Comparison of ENCODE assay signal across 22 cellular contexts in the genomic region with DNA sequence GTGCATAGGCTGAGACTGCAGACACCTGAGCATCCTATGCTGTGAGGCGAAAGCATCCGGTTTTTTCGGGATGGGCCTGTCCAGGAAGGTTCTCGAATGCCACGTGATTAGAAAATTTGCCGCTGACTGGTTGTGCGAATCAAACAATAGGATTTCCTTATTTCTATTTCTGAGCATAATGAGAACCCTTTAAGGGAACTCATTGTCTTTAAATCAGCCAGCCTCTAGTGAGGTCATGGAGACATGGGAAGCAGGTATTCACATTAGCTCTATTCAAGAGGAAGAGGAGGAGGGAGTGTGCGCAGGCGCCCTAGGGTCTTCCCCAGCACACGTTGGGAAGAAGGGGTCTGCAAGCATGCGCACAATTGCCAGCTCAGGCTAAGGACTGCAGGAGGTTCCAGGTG. TPM values are rescaled to one million over a fixed set of nuclear protein-coding genes. Genes with fewer than 3 reads are reported as not detected.
DNase-seq lines count a peak whose midpoint lies in the region; ATAC-seq lines count a peak whose summit lies in the region.
"Had no signal": no experiment of that assay in that cellular context is flagged by ENCODE, and none has a peak within 500 bp of the region (broad histone marks: within the 10 kb centered on the region; RNA-seq: fewer than 3 reads in every experiment).

No MANE protein-coding gene starts in this region.

- peaks cover 48% of the 10 kb centered on the region for H3K4me1 Mint-ChIP-seq in activated CD4-positive, alpha-beta T cell treated with anti-CD3 and anti-CD28 coated beads for 36 hours
- peaks cover 86% of the 10 kb centered on the region for H3K4me1 Mint-ChIP-seq in activated T-helper 1 cell treated with anti-CD3 and anti-CD28 coated beads, Interleukin-12 subunit alpha, Interleukin-12 subunit beta, Interleukin-2, Interleukin-4 antibody, amounts not matched to agents 30 ng/mL and 10 ng/mL and 1 ng/mL, durations not matched to agents 14 hours and 24 hours and 36 hours (ENCODE audit: low read depth)
- peaks cover 70% of the 10 kb centered on the region for H3K4me1 Mint-ChIP-seq in stimulated activated effector memory CD8-positive, alpha-beta T cell treated with anti-CD3 and anti-CD28 coated beads, Interleukin-12 subunit alpha, Interleukin-12 subunit beta, amount 100 ng/mL, for 72 hours
- H3K4me1 Mint-ChIP-seq: endodermal cell had no signal

- no peak for ATAC-seq in activated CD4-positive, alpha-beta T cell treated with anti-CD3 and anti-CD28 coated beads for 36 hours
- peak; percentile 66 for ATAC-seq in left ventricle myocardium superior
- ATAC-seq in stimulated activated effector memory CD8-positive, alpha-beta T cell treated with anti-CD3 and anti-CD28 coated beads, Interleukin-12 subunit alpha, Interleukin-12 subunit beta, amount 100 ng/mL, for 72 hours = no peak
- ATAC-seq in HG02973 (IDR thresholded peaks at IDR 0.05; ENCODE audit: unreplicated experiment) = no peak

- peaks cover 21% of the 10 kb centered on the region for H3K9me3 Mint-ChIP-seq in activated CD4-positive, alpha-beta T cell treated with anti-CD3 and anti-CD28 coated beads for 36 hours (ENCODE audit: low read depth)
- peaks cover 23% of the 10 kb centered on the region for H3K9me3 Mint-ChIP-seq in activated T-helper 1 cell treated with anti-CD3 and anti-CD28 coated beads, Interleukin-12 subunit alpha, Interleukin-12 subunit beta, Interleukin-2, Interleukin-4 antibody, amounts not matched to agents 30 ng/mL and 10 ng/mL and 1 ng/mL, durations not matched to agents 14 hours and 24 hours and 36 hours
- H3K9me3 Mint-ChIP-seq in stimulated activated effector memory CD8-positive, alpha-beta T cell treated with anti-CD3 and anti-CD28 coated beads, Interleukin-12 subunit alpha, Interleukin-12 subunit beta, amount 100 ng/mL, for 72 hours = peaks cover 11% of the 10 kb centered on the region

- POLR2A ChIA-PET in activated CD4-positive, alpha-beta T cell treated with anti-CD3 and anti-CD28 coated beads for 36 hours (lab: Charles Lee) = no interaction called here

- CTCF ChIA-PET in activated CD4-positive, alpha-beta T cell treated with anti-CD3 and anti-CD28 coated beads for 36 hours (lab: Charles Lee) = interaction anchor here (2.3 kb wide), 1 partner anchor 10 kb away, joined by 6 read pairs; no protein-coding TSS in a partner anchor

- H3K36me3 Mint-ChIP-seq in activated CD4-positive, alpha-beta T cell treated with anti-CD3 and anti-CD28 coated beads for 36 hours (ENCODE audit: low read depth) = peaks cover 80% of the 10 kb centered on the region
- peaks cover 76% of the 10 kb centered on the region for H3K36me3 Mint-ChIP-seq in activated T-helper 1 cell treated with anti-CD3 and anti-CD28 coated beads, Interleukin-12 subunit alpha, Interleukin-12 subunit beta, Interleukin-2, Interleukin-4 antibody, amounts not matched to agents 30 ng/mL and 10 ng/mL and 1 ng/mL, durations not matched to agents 14 hours and 24 hours and 36 hours (ENCODE audit: low read depth)
- H3K36me3 Mint-ChIP-seq in stimulated activated effector memory CD8-positive, alpha-beta T cell treated with anti-CD3 and anti-CD28 coated beads, Interleukin-12 subunit alpha, Interleukin-12 subunit beta, amount 100 ng/mL, for 72 hours = peaks cover 65% of the 10 kb centered on the region

- no peak for DNase-seq in activated CD4-positive, alpha-beta T cell treated with anti-CD3 and anti-CD28 coated beads for 36 hours
- DNase-seq in activated CD4-positive, alpha-beta T cell treated with anti-CD3 and anti-CD28 coated beads, Interleukin-2, amount 50 U/mL, for 4 hours = no peak
- no peak for DNase-seq in activated T-helper 1 cell treated with anti-CD3 and anti-CD28 coated beads, Interleukin-12 subunit alpha, Interleukin-12 subunit beta, Interleukin-2, Interleukin-4 antibody, amounts not matched to agents 30 ng/mL and 10 ng/mL and 1 ng/mL, durations not matched to agents 14 hours and 24 hours and 36 hours (ENCODE audit: low spot score)
- DNase-seq in left ventricle myocardium superior = no peak
- no peak for DNase-seq in stimulated activated effector memory CD8-positive, alpha-beta T cell treated with anti-CD3 and anti-CD28 coated beads, Interleukin-12 subunit alpha, Interleukin-12 subunit beta, amount 100 ng/mL, for 72 hours (ENCODE audit: low spot score in 2 of 2)
- DNase-seq in KG1 (lab: John Stamatoyannopoulos, UW) = no peak
- DNase-seq in SHP77 (lab: John Stamatoyannopoulos, UW) = no peak
- DNase-seq: activated T-cell treated with anti-CD3 and anti-CD28 coated beads for 4 hours; amniotic stem cell; cerebellar nuclear complex; DMS79 treated with DMSO at 0.1 percent for 48 hours; endodermal cell; H7; IMR-90; NCI-H2029; NCI-H446; SIG-M5; stimulated activated CD4-positive, alpha-beta T cell treated with anti-CD3 and anti-CD28 coated beads, Interleukin-4, amount 100 ng/mL, for 4 hours; stimulated activated CD8-positive, alpha-beta memory T cell treated with anti-CD3 and anti-CD28 coated beads, Interleukin-4, amount 100 ng/mL, for 48 hours; T1000; tibial artery had no signal

- H3K4me3 Mint-ChIP-seq in activated CD4-positive, alpha-beta T cell treated with anti-CD3 and anti-CD28 coated beads for 36 hours = no peak overlapping the region
- peak overlapping the region; percentile 74 for H3K4me3 Mint-ChIP-seq in activated T-helper 1 cell treated with anti-CD3 and anti-CD28 coated beads, Interleukin-12 subunit alpha, Interleukin-12 subunit beta, Interleukin-2, Interleukin-4 antibody, amounts not matched to agents 30 ng/mL and 10 ng/mL and 1 ng/mL, durations not matched to agents 14 hours and 24 hours and 36 hours
- peak overlapping the region; percentile 14 for H3K4me3 Mint-ChIP-seq in stimulated activated effector memory CD8-positive, alpha-beta T cell treated with anti-CD3 and anti-CD28 coated beads, Interleukin-12 subunit alpha, Interleukin-12 subunit beta, amount 100 ng/mL, for 72 hours
- H3K4me3 Mint-ChIP-seq: endodermal cell had no signal

- H3K27me3 Mint-ChIP-seq in activated CD4-positive, alpha-beta T cell treated with anti-CD3 and anti-CD28 coated beads for 36 hours = no peaks in the 10 kb centered on the region
- H3K27me3 Mint-ChIP-seq in activated T-helper 1 cell treated with anti-CD3 and anti-CD28 coated beads, Interleukin-12 subunit alpha, Interleukin-12 subunit beta, Interleukin-2, Interleukin-4 antibody, amounts not matched to agents 30 ng/mL and 10 ng/mL and 1 ng/mL, durations not matched to agents 14 hours and 24 hours and 36 hours (ENCODE audit: insufficient read depth) = no peaks in the 10 kb centered on the region

- intact Hi-C loops in activated CD4-positive, alpha-beta T cell treated with anti-CD3 and anti-CD28 coated beads for 36 hours (cut with DNase I, micrococcal nuclease) = no loop called here
- intact Hi-C loops in activated T-helper 1 cell treated with anti-CD3 and anti-CD28 coated beads, Interleukin-12 subunit alpha, Interleukin-12 subunit beta, Interleukin-2, Interleukin-4 antibody, amounts not matched to agents 30 ng/mL and 10 ng/mL and 1 ng/mL, durations not matched to agents 14 hours and 24 hours and 36 hours (cut with micrococcal nuclease) = no loop called here
- intact Hi-C loops in left ventricle myocardium superior (cut with micrococcal nuclease) = no loop called here

- peak overlapping the region; percentile 52 for H3K27ac Mint-ChIP-seq in activated CD4-positive, alpha-beta T cell treated with anti-CD3 and anti-CD28 coated beads for 36 hours
- H3K27ac Mint-ChIP-seq in activated T-helper 1 cell treated with anti-CD3 and anti-CD28 coated beads, Interleukin-12 subunit alpha, Interleukin-12 subunit beta, Interleukin-2, Interleukin-4 antibody, amounts not matched to agents 30 ng/mL and 10 ng/mL and 1 ng/mL, durations not matched to agents 14 hours and 24 hours and 36 hours = peak overlapping the region; percentile 71
- H3K27ac Mint-ChIP-seq in stimulated activated effector memory CD8-positive, alpha-beta T cell treated with anti-CD3 and anti-CD28 coated beads, Interleukin-12 subunit alpha, Interleukin-12 subunit beta, amount 100 ng/mL, for 72 hours = no peak overlapping the region
- H3K27ac Mint-ChIP-seq: endodermal cell had no signal

RNA-seq across cellular contexts. Expression of a gene that starts 5.6 kb away (rescaled TPM):
- total RNA-seq in activated CD4-positive, alpha-beta T cell treated with anti-CD3 and anti-CD28 coated beads for 36 hours = 1 to 10 TPM; 3.5 to 5.5 TPM
- 4.6 and 4.9 TPM in 2 replicates for total RNA-seq in activated T-helper 1 cell treated with anti-CD3 and anti-CD28 coated beads, Interleukin-12 subunit alpha, Interleukin-12 subunit beta, Interleukin-2, Interleukin-4 antibody, amounts not matched to agents 30 ng/mL and 10 ng/mL and 1 ng/mL, durations not matched to agents 14 hours and 24 hours and 36 hours
- 6.7 TPM for total RNA-seq in left ventricle myocardium superior
- total RNA-seq: endodermal cell, H7, IMR-90 had no signal

RNA-seq across cellular contexts. Expression of a gene that starts 15.2 kb away (rescaled TPM):
- 10 to 100 TPM; 47.6 to 53.3 TPM for total RNA-seq in activated CD4-positive, alpha-beta T cell treated with anti-CD3 and anti-CD28 coated beads for 36 hours
- 53.8 and 59.7 TPM in 2 replicates for total RNA-seq in activated T-helper 1 cell treated with anti-CD3 and anti-CD28 coated beads, Interleukin-12 subunit alpha, Interleukin-12 subunit beta, Interleukin-2, Interleukin-4 antibody, amounts not matched to agents 30 ng/mL and 10 ng/mL and 1 ng/mL, durations not matched to agents 14 hours and 24 hours and 36 hours
- total RNA-seq in left ventricle myocardium superior = 9.8 TPM
- total RNA-seq: endodermal cell, H7, IMR-90 had no signal

RNA-seq across cellular contexts. Expression of a gene that starts 36.5 kb away (rescaled TPM):
- 10 to 100 TPM; 30.0 to 40.1 TPM for total RNA-seq in activated CD4-positive, alpha-beta T cell treated with anti-CD3 and anti-CD28 coated beads for 36 hours
- 24.7 and 29.7 TPM in 2 replicates for total RNA-seq in activated T-helper 1 cell treated with anti-CD3 and anti-CD28 coated beads, Interleukin-12 subunit alpha, Interleukin-12 subunit beta, Interleukin-2, Interleukin-4 antibody, amounts not matched to agents 30 ng/mL and 10 ng/mL and 1 ng/mL, durations not matched to agents 14 hours and 24 hours and 36 hours
- total RNA-seq in left ventricle myocardium superior = 6.9 TPM
- total RNA-seq: endodermal cell, H7 had no signal
